In genomic region chr1:227886993-227887696, GRCh38 we compare ENCODE assay signal across 9 cellular contexts.
DNase-seq lines count a peak whose midpoint lies in the region; ATAC-seq and TF ChIP-seq lines count a peak whose summit lies in the region.
"Had no signal": no experiment of that assay in that cellular context is flagged by ENCODE, and none has a peak within 500 bp of the region (broad histone marks: within the 10 kb centered on the region; RNA-seq: fewer than 3 reads in every experiment).

No MANE protein-coding gene starts in this region.

- H3K27me3 ChIP-seq in muscle layer of duodenum (ENCODE audit: low read depth, low read length) (no peaks in the 10 kb centered on the region), aorta (ENCODE audit: control insufficient read depth in 1 of 2, insufficient read depth in 2 of 2, low read length in 1 of 2) (no peaks in the 10 kb centered on the region)

- no peaks in the 10 kb centered on the region for H3K36me3 ChIP-seq in muscle layer of duodenum (ENCODE audit: control insufficient read depth in 1 of 2, insufficient read depth in 2 of 2, low read length in 2 of 2)
- no peaks in the 10 kb centered on the region for H3K36me3 ChIP-seq in aorta (ENCODE audit: control insufficient read depth in 1 of 2, insufficient read depth in 2 of 2, low read length in 1 of 2)
- H3K36me3 ChIP-seq: HAP-1 had no signal

- DNase-seq in Daoy (ENCODE audit: low read depth) (peak; percentile 2), T-helper 17 cell (peak in 2 of 3 donors; percentile 26 to 28), epithelial cell of proximal tubule (ENCODE audit: low read depth) (no peak), aorta (peak; percentile 68 to 80), NCI-H2107 treated with DMSO at 0.1 percent for 48 hours (lab: John Stamatoyannopoulos, UW; ENCODE audit: unreplicated experiment) (no peak)

- no peaks in the 10 kb centered on the region for H3K36me3 Mint-ChIP-seq in T-helper 17 cell (ENCODE audit: low read depth)

- H3K4me1 ChIP-seq in muscle layer of duodenum (ENCODE audit: control insufficient read depth in 1 of 2, insufficient read depth in 2 of 2, low read length in 2 of 2) (peaks cover 8 to 17% of the 10 kb centered on the region in 2 donors), aorta (ENCODE audit: control insufficient read depth in 1 of 2, insufficient read depth in 2 of 2, low read length in 2 of 2) (no peaks in the 10 kb centered on the region)
- H3K4me1 ChIP-seq: HAP-1 had no signal

- H3K27ac ChIP-seq in muscle layer of duodenum (ENCODE audit: low read length) (peak overlapping the region; percentile 86), aorta (ENCODE audit: low read depth in 1 of 2, low read length in 2 of 2) (no peak overlapping the region)

- H3K9me3 ChIP-seq in T-helper 17 cell (ENCODE audit: control insufficient read depth, low read length, poor library complexity, severe bottlenecking): no peaks in the 10 kb centered on the region
- H3K9me3 ChIP-seq in muscle layer of duodenum (ENCODE audit: control insufficient read depth in 1 of 2, low read length in 2 of 2): no peaks in the 10 kb centered on the region
- no peaks in the 10 kb centered on the region for H3K9me3 ChIP-seq in aorta (ENCODE audit: control insufficient read depth, low read length)
- H3K9me3 ChIP-seq: HAP-1 had no signal

- intact Hi-C loops in aorta (cut with DNase I): loop anchor here in 1 of 2 donors (10.0 kb wide), 1 partner anchor 122 kb away; no protein-coding TSS in a partner anchor

- H3K4me3 Mint-ChIP-seq in T-helper 17 cell: peak overlapping the region; percentile 49

- no peaks in the 10 kb centered on the region for H3K27me3 Mint-ChIP-seq in T-helper 17 cell

- WGBS in aorta, 2 donors: 3 to 4% methylated on average over 26 to 30 of the region's 30 CpGs

- peak; percentile 29 for ATAC-seq in T-helper 17 cell
- ATAC-seq in aorta (ENCODE audit: low FRiP score): peak; percentile 66
- ATAC-seq in HG03521 (IDR thresholded peaks at IDR 0.05; ENCODE audit: unreplicated experiment): no peak
- no peak for ATAC-seq in GM18858 (IDR thresholded peaks at IDR 0.05; ENCODE audit: unreplicated experiment)

- no peak for TF ChIP-seq CTCF in epithelial cell of proximal tubule (conservative IDR thresholded peaks at IDR 0.05; ENCODE audit: low read depth, low read length)

- H3K4me1 Mint-ChIP-seq in T-helper 17 cell: peaks cover 32% of the 10 kb centered on the region

- H3K4me3 ChIP-seq in epithelial cell of proximal tubule (ENCODE audit: low read depth, low read length): peak overlapping the region; percentile 24
- peak overlapping the region; percentile 53 to 65 for H3K4me3 ChIP-seq in muscle layer of duodenum (ENCODE audit: low read depth in 1 of 2, low read length in 2 of 2)
- H3K4me3 ChIP-seq in aorta (ENCODE audit: low read length in 2 of 2): peak overlapping the region in 1 of 2 donors; percentile 10
- H3K4me3 ChIP-seq: HAP-1 had no signal

- H3K27ac Mint-ChIP-seq in T-helper 17 cell: peak overlapping the region; percentile 69

Comparison
In these comparisons a context has a peak if more than half of its experiments do, and no peak if none do; other contexts are left out.
1. DNase-seq: peak in Daoy (single experiment), T-helper 17 cell (2 of 3) and aorta (2 of 2); none in epithelial cell of proximal tubule (single experiment) and NCI-H2107 treated with DMSO at 0.1 percent for 48 hours (single experiment).
2. ATAC-seq: peak in T-helper 17 cell (single experiment) and aorta (single experiment); none in HG03521 (single experiment) and GM18858 (single experiment).